Comparison of ENCODE assay signal across 27 cellular contexts in the genomic region with DNA sequence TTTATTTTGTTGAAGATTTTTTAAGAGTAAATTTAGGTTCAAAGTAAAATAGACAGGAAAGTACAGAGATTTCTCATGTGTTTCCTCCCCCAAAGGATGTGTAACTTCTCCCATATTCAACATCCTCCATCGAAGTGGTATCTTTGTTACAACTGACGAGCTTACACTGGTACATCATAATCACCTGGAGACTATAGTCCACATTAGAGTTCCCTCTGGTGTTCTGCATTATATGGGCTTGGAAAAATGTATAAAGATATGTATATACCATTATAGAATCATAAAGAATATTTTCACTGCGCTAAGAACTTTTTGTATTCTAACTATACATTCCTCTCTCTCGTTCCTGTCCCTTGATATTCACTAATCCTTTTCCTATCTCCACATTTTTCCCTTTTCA.
"Had no signal": no experiment of that assay in that cellular context is flagged by ENCODE, and none has a peak within 500 bp of the region (broad histone marks: within the 10 kb centered on the region; RNA-seq: fewer than 3 reads in every experiment).

No MANE protein-coding gene starts in this region.

- H3K36me3 ChIP-seq: ascending aorta, heart left ventricle, pancreas, prostate gland, sigmoid colon, thoracic aorta had no signal

- H3K27ac ChIP-seq: ascending aorta, foreskin keratinocyte, heart left ventricle, pancreas, prostate gland, sigmoid colon, thoracic aorta had no signal

- H3K4me1 ChIP-seq: ascending aorta, foreskin keratinocyte, heart left ventricle, pancreas, prostate gland, sigmoid colon had no signal

- H3K9me3 ChIP-seq: ascending aorta, heart left ventricle, pancreas, prostate gland, sigmoid colon, thoracic aorta had no signal

- H3K27me3 ChIP-seq: ascending aorta, foreskin keratinocyte, heart left ventricle, pancreas, sigmoid colon had no signal

- H3K4me3 ChIP-seq: ascending aorta, heart left ventricle, pancreas, prostate gland, sigmoid colon, thoracic aorta had no signal

- DNase-seq: activated CD4-positive, alpha-beta T cell treated with anti-CD3 and anti-CD28 coated beads for 36 hours; activated CD4-positive, alpha-beta T cell treated with anti-CD3 and anti-CD28 coated beads, Interleukin-2, amount 50 U/mL, for 4 hours; activated CD4-positive, CD25-positive, alpha-beta regulatory T cell; activated CD8-positive, alpha-beta memory T cell treated with anti-CD3 and anti-CD28 coated beads for 24 hours; activated effector memory CD4-positive, alpha-beta T cell treated with anti-CD3 and anti-CD28 coated beads, Interleukin-2, amount 50 U/mL, for 16 hours; activated naive CD4-positive, alpha-beta T cell treated with anti-CD3 and anti-CD28 coated beads for 36 hours; activated naive CD8-positive, alpha-beta T cell treated with anti-CD3 and anti-CD28 coated beads for 36 hours; endodermal cell; foreskin keratinocyte; heart left ventricle; hypothalamus; immature natural killer cell; kidney; left colon; midbrain; naive thymus-derived CD4-positive, alpha-beta T cell; pancreas; retina; sigmoid colon; small intestine; stimulated activated CD4-positive, alpha-beta T cell treated with anti-CD3 and anti-CD28 coated beads, Interleukin-4, amount 100 ng/mL, for 24 hours; trophoblast cell had no signal

- ATAC-seq: activated CD4-positive, alpha-beta T cell treated with anti-CD3 and anti-CD28 coated beads for 36 hours; esophagus mucosa; foreskin keratinocyte; heart left ventricle; left colon; naive thymus-derived CD4-positive, alpha-beta T cell; pancreas; stimulated activated effector memory CD8-positive, alpha-beta T cell treated with anti-CD3 and anti-CD28 coated beads, Interleukin-12 subunit alpha, Interleukin-12 subunit beta, amount 100 ng/mL, for 72 hours had no signal
